ENCODE assay signal across 13 cellular contexts in the genomic region with DNA sequence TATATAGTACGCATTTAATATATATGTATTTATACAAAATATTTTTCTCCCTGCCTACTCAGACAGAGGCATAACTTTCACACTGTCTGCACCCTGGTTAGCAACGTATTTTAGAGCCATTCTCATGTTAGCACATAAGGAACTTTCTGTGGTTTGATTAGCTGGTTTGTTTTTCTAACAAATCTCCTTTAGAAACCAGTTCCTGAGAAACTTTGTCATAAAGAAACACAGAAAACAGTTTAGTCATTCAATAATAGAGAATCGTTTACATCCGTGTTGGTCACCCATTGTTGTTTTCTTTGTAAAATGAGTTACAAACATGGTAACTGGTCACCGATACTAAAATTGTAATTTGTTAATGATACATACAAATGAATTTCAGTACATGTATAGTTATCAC. TPM values are rescaled to one million over a fixed set of nuclear protein-coding genes. Genes with fewer than 3 reads are reported as not detected.
DNase-seq lines count a peak whose midpoint lies in the region; ATAC-seq, FAIRE-seq and TF ChIP-seq lines count a peak whose summit lies in the region.
"Had no signal": no experiment of that assay in that cellular context is flagged by ENCODE, and none has a peak within 500 bp of the region (broad histone marks: within the 10 kb centered on the region; RNA-seq: fewer than 3 reads in every experiment).

No MANE protein-coding gene starts in this region.

- BruUV-seq in endothelial cell of umbilical vein (replicated peaks; lab: Mats Ljungman, UMichigan): no TSS peak

- POLR2A ChIA-PET in endothelial cell of umbilical vein (lab: Charles Lee): no interaction called here

- WGBS in stomach, 5 donors: 64 to 76% (median 75%) methylated on average over 5 of the region's 5 CpGs

- H3K79me2 ChIP-seq in endothelial cell of umbilical vein (ENCODE audit: control insufficient read depth, insufficient read depth, low read length): no peaks in the 10 kb centered on the region

- CTCF ChIA-PET in endothelial cell of umbilical vein (lab: Charles Lee): interaction anchor here (1.0 kb wide), 1 partner anchor 10 kb away, joined by 4 read pairs; a partner anchor contains a TSS

- H3K27ac ChIP-seq in endothelial cell of umbilical vein (ENCODE audit: insufficient read depth, low read depth, low read length): peak overlapping the region; percentile 68
- H3K27ac ChIP-seq in stomach: no peak overlapping the region

- intact Hi-C loops in endothelial cell of umbilical vein (cut with micrococcal nuclease) (no loop called here), left cardiac atrium (cut with DNase I) (no loop called here), stomach (cut with DNase I; ENCODE audit: low total_unique reads) (no loop called here)

- no peak for TF ChIP-seq CTCF in endothelial cell of umbilical vein (IDR thresholded peaks at IDR 0.05; ENCODE audit: extremely low read depth in 1 of 2, insufficient read depth in 1 of 2, low read depth in 1 of 2, low read length in 2 of 2)
- no peak for TF ChIP-seq CTCF in stomach (IDR thresholded peaks at IDR 0.05)

- DNase-seq in endothelial cell of umbilical vein (ENCODE audit: low read depth, low spot score): peak; percentile 79
- DNase-seq in stimulated activated CD4-positive, alpha-beta T cell treated with anti-CD3 and anti-CD28 coated beads, Interleukin-15, amount 100 ng/mL, for 24 hours: no peak
- DNase-seq in left cardiac atrium: no peak
- DNase-seq in COLO829 (ENCODE audit: low spot score): no peak
- no peak for DNase-seq in stomach
- DNase-seq: activated B cell treated with CpG ODN at 0.5 μM for 24 hours; activated naive CD8-positive, alpha-beta T cell treated with anti-CD3 and anti-CD28 coated beads for 36 hours; NCI-H345 had no signal

- H3K27me3 ChIP-seq in endothelial cell of umbilical vein (ENCODE audit: control insufficient read depth in 2 of 2, insufficient read depth in 2 of 2, low read length in 2 of 2): no peaks in the 10 kb centered on the region
- no peaks in the 10 kb centered on the region for H3K27me3 ChIP-seq in stomach

- ATAC-seq in GM18907 (IDR thresholded peaks at IDR 0.05; ENCODE audit: unreplicated experiment): peak; percentile 68
- ATAC-seq in GM21529 (IDR thresholded peaks at IDR 0.05; ENCODE audit: unreplicated experiment): peak; percentile 92
- ATAC-seq in HG03280 (IDR thresholded peaks at IDR 0.05; ENCODE audit: unreplicated experiment): peak; percentile 83
- ATAC-seq in left cardiac atrium: no peak
- ATAC-seq: Right ventricle myocardium inferior had no signal

- H3K4me2 ChIP-seq in endothelial cell of umbilical vein (ENCODE audit: insufficient read depth, low read length): peak overlapping the region; percentile 1

- H4K20me1 ChIP-seq in endothelial cell of umbilical vein (replicated peaks; ENCODE audit: control insufficient read depth, extremely low read depth, insufficient read depth, low read length): no peaks in the 10 kb centered on the region

- H3K9me1 ChIP-seq in endothelial cell of umbilical vein (replicated peaks; ENCODE audit: control insufficient read depth, extremely low read depth, insufficient read depth, low read length): no peaks in the 10 kb centered on the region

- H3K36me3 ChIP-seq in endothelial cell of umbilical vein (ENCODE audit: control insufficient read depth in 2 of 2, extremely low read depth in 1 of 2, insufficient read depth in 2 of 2, low read length in 2 of 2): no peaks in the 10 kb centered on the region
- H3K36me3 ChIP-seq in stomach: no peaks in the 10 kb centered on the region

- no peak for TF ChIP-seq EP300 in stomach (IDR thresholded peaks at IDR 0.05)

- H3K9ac ChIP-seq in endothelial cell of umbilical vein (replicated peaks; ENCODE audit: extremely low read depth, insufficient read depth, low read length): peak overlapping the region; percentile 19

- FAIRE-seq in endothelial cell of umbilical vein (lab: Jason Lieb, UNC): peak; percentile 93
- FAIRE-seq: endometrium had no signal

- H2AFZ ChIP-seq in endothelial cell of umbilical vein (ENCODE audit: low read depth, low read length): no peak overlapping the region

- H3K9me3 ChIP-seq in endothelial cell of umbilical vein (replicated peaks; ENCODE audit: control insufficient read depth, insufficient read depth, low read length) (no peaks in the 10 kb centered on the region), stomach (no peaks in the 10 kb centered on the region)

- TF ChIP-seq POLR2A in endothelial cell of umbilical vein (IDR thresholded peaks at IDR 0.05; ENCODE audit: low read depth, low read length): no peak
- no peak for TF ChIP-seq POLR2A in stomach (IDR thresholded peaks at IDR 0.05)

- peaks cover 42% of the 10 kb centered on the region for H3K4me1 ChIP-seq in endothelial cell of umbilical vein (ENCODE audit: control insufficient read depth, extremely low read depth, insufficient read depth, low read length)
- H3K4me1 ChIP-seq in stomach: peaks cover 3 to 4% (median 3%) of the 10 kb centered on the region in 4 donors

- H3K4me3 ChIP-seq in endothelial cell of umbilical vein (replicated peaks in 1 of 3; ENCODE audit: insufficient read depth in 1 of 3, low read depth in 1 of 3, low read length in 3 of 3) (no peak overlapping the region), stomach (no peak overlapping the region)

- dilution Hi-C loops in endothelial cell of umbilical vein (cut with MboI; ENCODE audit: extremely low pct_ligation_motif_present, low sequenced_read_pairs): no loop called here

RNA-seq across cellular contexts. Expression of a gene that starts 5.9 kb away (rescaled TPM):
- total RNA-seq in endothelial cell of umbilical vein (56.5 and 60.7 TPM in 2 replicates), left cardiac atrium (100 to 1,000 TPM; 115 to 131 TPM), stomach (10 to 100 TPM; 24.0 to 97.4 (median 61.3) TPM)
- polyA plus RNA-seq in endothelial cell of umbilical vein (25.7 and 28.9 TPM in 2 replicates), stomach (10 to 100 TPM; 51.1 to 70.3 (median 55.3) TPM)
- polyA plus RNA-seq in endothelial cell of umbilical vein (2011; cell fraction: cytosol; rRNA removed): 37.4 and 38.4 TPM in 2 replicates
- polyA plus RNA-seq in endothelial cell of umbilical vein (2011; cell fraction: nucleus; rRNA removed): 19.0 and 25.1 TPM in 2 replicates
- 41.9 and 52.3 TPM in 2 replicates for polyA plus RNA-seq in endothelial cell of umbilical vein (2012)
- 29.1 and 34.3 TPM in 2 replicates for polyA minus RNA-seq in endothelial cell of umbilical vein
- polyA minus RNA-seq in endothelial cell of umbilical vein (2011; cell fraction: cytosol; rRNA and poly(A)+ RNA removed): 22.3 TPM
- 10.8 and 13.3 TPM in 2 replicates for polyA minus RNA-seq in endothelial cell of umbilical vein (2011; cell fraction: nucleus; rRNA and poly(A)+ RNA removed)

RNA-seq across cellular contexts. Expression of a gene that starts 10.2 kb away (rescaled TPM):
- not detected in 2 replicates for total RNA-seq in endothelial cell of umbilical vein
- 0.04 and 0.05 TPM in 2 replicates for polyA plus RNA-seq in endothelial cell of umbilical vein
- polyA plus RNA-seq in endothelial cell of umbilical vein (2011; cell fraction: cytosol; rRNA removed): 0.03 and 0.04 TPM in 2 replicates
- 0.16 and 0.31 TPM in 2 replicates for polyA plus RNA-seq in endothelial cell of umbilical vein (2011; cell fraction: nucleus; rRNA removed)
- 1.5 TPM in 1 of 2 replicates, not detected in the other for polyA plus RNA-seq in endothelial cell of umbilical vein (2012)
- not detected in 2 replicates for polyA minus RNA-seq in endothelial cell of umbilical vein
- not detected for polyA minus RNA-seq in endothelial cell of umbilical vein (2011; cell fraction: cytosol; rRNA and poly(A)+ RNA removed)
- polyA minus RNA-seq in endothelial cell of umbilical vein (2011; cell fraction: nucleus; rRNA and poly(A)+ RNA removed): 0.19 TPM in 1 of 2 replicates, not detected in the other
- total RNA-seq in left cardiac atrium: not detected
- not detected for total RNA-seq in stomach
- under 1 TPM in 1 of 3 donors, not detected in 2; 0.10 TPM for polyA plus RNA-seq in stomach
- total RNA-seq: Right ventricle myocardium inferior had no signal

RNA-seq across cellular contexts. Expression of a gene that starts 25.5 kb away (rescaled TPM):
- total RNA-seq in endothelial cell of umbilical vein (4.4 and 7.2 TPM in 2 replicates), left cardiac atrium (10 to 100 TPM in 1 of 2 donors, 1 to 10 TPM in 1; 9.4 to 11.9 TPM), stomach (10 to 100 TPM in 1 of 5 donors, 1 to 10 TPM in 2, under 1 TPM in 1, not detected in 1; under 0.01 to 26.6 (median 5.9) TPM)
- polyA plus RNA-seq in endothelial cell of umbilical vein (4.8 and 6.0 TPM in 2 replicates), stomach (1 to 10 TPM in 2 of 3 donors, under 1 TPM in 1; 0.92 to 3.2 (median 2.4) TPM)
- polyA plus RNA-seq in endothelial cell of umbilical vein (2011; cell fraction: cytosol; rRNA removed): 2.9 and 3.6 TPM in 2 replicates
- polyA plus RNA-seq in endothelial cell of umbilical vein (2011; cell fraction: nucleus; rRNA removed): 2.9 and 3.8 TPM in 2 replicates
- polyA plus RNA-seq in endothelial cell of umbilical vein (2012): 2.1 and 2.2 TPM in 2 replicates
- polyA minus RNA-seq in endothelial cell of umbilical vein: 10.7 and 14.9 TPM in 2 replicates
- polyA minus RNA-seq in endothelial cell of umbilical vein (2011; cell fraction: cytosol; rRNA and poly(A)+ RNA removed): 7.3 TPM
- polyA minus RNA-seq in endothelial cell of umbilical vein (2011; cell fraction: nucleus; rRNA and poly(A)+ RNA removed): 2.1 and 5.1 TPM in 2 replicates

RNA-seq across cellular contexts. Expression of a gene that starts 25.8 kb away (rescaled TPM):
- total RNA-seq in endothelial cell of umbilical vein (58.3 and 61.0 TPM in 2 replicates), left cardiac atrium (10 to 100 TPM; 53.2 to 55.0 TPM), stomach (100 to 1,000 TPM in 1 of 5 donors, 10 to 100 TPM in 4; 27.4 to 166 (median 36.6) TPM)
- polyA plus RNA-seq in endothelial cell of umbilical vein (105 and 137 TPM in 2 replicates), stomach (100 to 1,000 TPM; 128 to 206 (median 158) TPM)
- 88.7 and 98.1 TPM in 2 replicates for polyA plus RNA-seq in endothelial cell of umbilical vein (2011; cell fraction: cytosol; rRNA removed)
- 52.8 and 62.9 TPM in 2 replicates for polyA plus RNA-seq in endothelial cell of umbilical vein (2011; cell fraction: nucleus; rRNA removed)
- 75.2 and 82.5 TPM in 2 replicates for polyA plus RNA-seq in endothelial cell of umbilical vein (2012)
- 33.8 and 37.8 TPM in 2 replicates for polyA minus RNA-seq in endothelial cell of umbilical vein
- polyA minus RNA-seq in endothelial cell of umbilical vein (2011; cell fraction: cytosol; rRNA and poly(A)+ RNA removed): 31.9 TPM
- polyA minus RNA-seq in endothelial cell of umbilical vein (2011; cell fraction: nucleus; rRNA and poly(A)+ RNA removed): 8.5 and 8.9 TPM in 2 replicates

RNA-seq across cellular contexts. Expression of a gene that starts 58.4 kb away (rescaled TPM):
- total RNA-seq in endothelial cell of umbilical vein (7.1 and 7.8 TPM in 2 replicates), left cardiac atrium (10 to 100 TPM; 26.2 to 41.2 TPM), stomach (100 to 1,000 TPM in 1 of 5 donors, 10 to 100 TPM in 4; 37.9 to 199 (median 54.0) TPM)
- polyA plus RNA-seq in endothelial cell of umbilical vein (6.1 and 7.5 TPM in 2 replicates), stomach (10 to 100 TPM; 11.3 to 81.4 (median 17.2) TPM)
- polyA plus RNA-seq in endothelial cell of umbilical vein (2011; cell fraction: cytosol; rRNA removed): 4.0 and 4.6 TPM in 2 replicates
- polyA plus RNA-seq in endothelial cell of umbilical vein (2011; cell fraction: nucleus; rRNA removed): 5.5 and 6.2 TPM in 2 replicates
- 12.0 and 13.0 TPM in 2 replicates for polyA plus RNA-seq in endothelial cell of umbilical vein (2012)
- 6.9 and 13.6 TPM in 2 replicates for polyA minus RNA-seq in endothelial cell of umbilical vein
- 23.8 TPM for polyA minus RNA-seq in endothelial cell of umbilical vein (2011; cell fraction: cytosol; rRNA and poly(A)+ RNA removed)
- 6.3 and 9.6 TPM in 2 replicates for polyA minus RNA-seq in endothelial cell of umbilical vein (2011; cell fraction: nucleus; rRNA and poly(A)+ RNA removed)

Comparison
In these comparisons a context has a peak if more than half of its experiments do, and no peak if none do; other contexts are left out.
1. ATAC-seq: peak in GM18907 (single experiment), GM21529 (single experiment) and HG03280 (single experiment); none in left cardiac atrium (0 of 2).